Comparison of ENCODE assay signal across 25 cellular contexts in genomic region chrX:144715356-144715755, GRCh38.
DNase-seq lines count a peak whose midpoint lies in the region; TF ChIP-seq lines count a peak whose summit lies in the region.
"Had no signal": no experiment of that assay in that cellular context is flagged by ENCODE, and none has a peak within 500 bp of the region (broad histone marks: within the 10 kb centered on the region; RNA-seq: fewer than 3 reads in every experiment).

No MANE protein-coding gene starts in this region.

- intact Hi-C loops in stomach (cut with DNase I; ENCODE audit: low total_unique reads): no loop called here
- intact Hi-C loops in prostate gland (cut with DNase I): no loop called here

- H3K27ac ChIP-seq in stomach: no peak overlapping the region
- no peak overlapping the region for H3K27ac ChIP-seq in prostate gland
- H3K27ac ChIP-seq: PC-9, SJCRH30 had no signal

- H3K4me1 ChIP-seq in stomach (no peaks in the 10 kb centered on the region), prostate gland (replicated peaks) (no peaks in the 10 kb centered on the region)
- H3K4me1 ChIP-seq: BE2C, SJCRH30 had no signal

- no peak for TF ChIP-seq CTCF in cardiac fibroblast (IDR thresholded peaks at IDR 0.05; ENCODE audit: low read depth, low read length)
- no peak for TF ChIP-seq CTCF in stomach (IDR thresholded peaks at IDR 0.05)
- TF ChIP-seq CTCF in prostate gland (IDR thresholded peaks at IDR 0.05): no peak

- WGBS in stomach, 5 donors: 56 to 79% (median 67%) methylated on average over 4 of the region's 4 CpGs
- WGBS in prostate gland: 46% methylated on average over 4 of the region's 4 CpGs

- DNase-seq in LHCN-M2 (ENCODE audit: low read depth) (peak; percentile 0), cardiac fibroblast (ENCODE audit: low read depth in 2 of 2) (peak; percentile 0 to 75), iris pigment epithelial cell (ENCODE audit: low read depth) (peak; percentile 21), stromal cell of bone marrow (ENCODE audit: low read depth) (peak; percentile 3), stomach (no peak), prostate gland (ENCODE audit: low spot score) (no peak), NCI-H510A treated with DMSO at 0.1 percent for 48 hours (lab: John Stamatoyannopoulos, UW) (no peak)
- no peak for DNase-seq in activated CD4-positive, alpha-beta T cell treated with anti-CD3 and anti-CD28 coated beads for 4 hours
- DNase-seq: ACHN; BE2C; Calu3; CD8-positive, alpha-beta memory T cell; DMS79 treated with DMSO at 0.1 percent for 48 hours; GF-D8; H7; Karpas-422; MG63; NCI-H1105 treated with DMSO at 0.1 percent for 48 hours; NCI-H146; NCI-H1930; NCI-H2107; NCI-H446; NCI-H526 treated with DMSO at 0.1 percent for 48 hours; PC-9; SJCRH30 had no signal

- TF ChIP-seq POLR2A in stomach (IDR thresholded peaks at IDR 0.05) (no peak), prostate gland (IDR thresholded peaks at IDR 0.05) (no peak)

- H3K4me3 ChIP-seq in cardiac fibroblast (replicated peaks in 1 of 2; ENCODE audit: low read depth in 2 of 2, low read length in 2 of 2) (no peak overlapping the region), stomach (no peak overlapping the region), prostate gland (no peak overlapping the region)
- H3K4me3 ChIP-seq: MG63, PC-9, SJCRH30 had no signal

- TF ChIP-seq EP300 in stomach (IDR thresholded peaks at IDR 0.05): no peak

- H3K9me3 ChIP-seq in stomach: no peaks in the 10 kb centered on the region
- no peaks in the 10 kb centered on the region for H3K9me3 ChIP-seq in prostate gland
- H3K9me3 ChIP-seq: BE2C, MG63, SJCRH30 had no signal

- no peaks in the 10 kb centered on the region for H3K36me3 ChIP-seq in stomach
- no peaks in the 10 kb centered on the region for H3K36me3 ChIP-seq in prostate gland
- H3K36me3 ChIP-seq: BE2C, MG63, SJCRH30 had no signal

- H3K27me3 ChIP-seq in stomach: no peaks in the 10 kb centered on the region
- no peaks in the 10 kb centered on the region for H3K27me3 ChIP-seq in prostate gland (replicated peaks; ENCODE audit: insufficient read depth)
- H3K27me3 ChIP-seq: BE2C, MG63, SJCRH30 had no signal

Comparison
In these comparisons a context has a peak if more than half of its experiments do, and no peak if none do; other contexts are left out.
1. DNase-seq: peak in LHCN-M2 (single experiment), cardiac fibroblast (2 of 2), iris pigment epithelial cell (single experiment) and stromal cell of bone marrow (single experiment); none in stomach (single experiment), activated CD4-positive, alpha-beta T cell treated with anti-CD3 and anti-CD28 coated beads for 4 hours (0 of 2), prostate gland (single experiment) and NCI-H510A treated with DMSO at 0.1 percent for 48 hours (single experiment).